In genomic region chr3:111031538-111031937, GRCh38 we compare ENCODE assay signal across 1 cellular context.
TF ChIP-seq lines count a peak whose summit lies in the region.

No MANE protein-coding gene starts in this region.

TF ChIP-seq in A549, 52 proteins besides CTCF, POLR2A, EP300 and RAD21 (continued from another document):
- TF ChIP-seq REST (IDR thresholded peaks at IDR 0.05) (no peak), ESRRA (IDR thresholded peaks at IDR 0.05; ENCODE audit: borderline replicate concordance, low read length) (no peak), HMGXB4 (CRISPR knock-in tag; IDR thresholded peaks at IDR 0.05; ENCODE audit: borderline replicate concordance) (no peak), CBX8 (IDR thresholded peaks at IDR 0.05) (no peak)
